8 cellular contexts compared by ENCODE assay signal in genomic region chr18:49343179-49343578, GRCh38.
"Had no signal": no experiment of that assay in that cellular context is flagged by ENCODE, and none has a peak within 500 bp of the region (broad histone marks: within the 10 kb centered on the region; RNA-seq: fewer than 3 reads in every experiment).

No MANE protein-coding gene starts in this region.

- DNase-seq: GM23248, GOT3, H7, H9, HCEC 1CT, HFFc6 had no signal

- H3K36me3 ChIP-seq: HAP-1 had no signal

- H3K27ac ChIP-seq: GM23248 had no signal

- H3K9me3 ChIP-seq: HAP-1 had no signal

- H3K4me1 ChIP-seq: HAP-1 had no signal

- H3K4me3 ChIP-seq: GM23248, GM23338, HAP-1 had no signal
